In genomic region chr6:22956029-22956715, GRCh38 we compare ENCODE assay signal across 1 cellular context.
TF ChIP-seq lines count a peak whose summit lies in the region.

No MANE protein-coding gene starts in this region.

TF ChIP-seq in SK-N-SH, 30 proteins besides CTCF, POLR2A, EP300 and RAD21 (continued from another document):
- TF ChIP-seq ELF1 (IDR thresholded peaks at IDR 0.05) = no peak
- TF ChIP-seq EZH2phosphoT487 (IDR thresholded peaks at IDR 0.05; ENCODE audit: borderline replicate concordance, low read depth) = no peak
- no peak for TF ChIP-seq MEF2A (IDR thresholded peaks at IDR 0.05; ENCODE audit: borderline replicate concordance, low read depth)
- no peak for TF ChIP-seq GATA2 (CRISPR knock-in tag; IDR thresholded peaks at IDR 0.05)
